In the genomic region with DNA sequence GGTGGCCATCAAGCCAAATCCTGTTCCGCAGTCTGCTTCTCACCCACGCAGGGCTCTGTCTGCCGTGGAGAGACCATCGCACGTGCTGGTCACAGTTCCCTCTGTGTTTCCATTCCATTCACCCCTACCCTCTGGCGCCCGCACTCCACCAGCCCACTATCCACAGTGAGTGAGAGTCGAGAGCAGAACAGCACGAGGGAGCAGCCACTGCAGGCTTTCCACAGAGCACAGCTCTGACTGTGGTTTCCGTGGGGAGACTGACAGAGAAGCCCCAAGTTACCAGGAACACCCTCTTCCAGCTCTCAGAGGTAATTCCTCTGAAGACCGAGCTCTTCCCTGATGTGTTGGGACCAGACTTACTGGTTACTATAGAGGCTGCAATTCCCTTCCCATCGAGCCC, we compare ENCODE assay signal across 1 cellular context.
TF ChIP-seq lines count a peak whose summit lies in the region.

No MANE protein-coding gene starts in this region.

TF ChIP-seq in GM23338, 12 proteins besides CTCF, POLR2A, EP300 and RAD21 (continued from another document):
- no peak for TF ChIP-seq ZNF462 (CRISPR knock-in tag; IDR thresholded peaks at IDR 0.05)
- TF ChIP-seq JUNB (IDR thresholded peaks at IDR 0.05; ENCODE audit: unreplicated experiment) = no peak
